14 cellular contexts compared by ENCODE assay signal in genomic region chrX:153476628-153477027, GRCh38. TPM values are rescaled to one million over a fixed set of nuclear protein-coding genes. Genes with fewer than 3 reads are reported as not detected.
DNase-seq lines count a peak whose midpoint lies in the region; ATAC-seq and TF ChIP-seq lines count a peak whose summit lies in the region.
"Had no signal": no experiment of that assay in that cellular context is flagged by ENCODE, and none has a peak within 500 bp of the region (broad histone marks: within the 10 kb centered on the region; RNA-seq: fewer than 3 reads in every experiment).

No MANE protein-coding gene starts in this region.

- no peaks in the 10 kb centered on the region for H3K27me3 Mint-ChIP-seq in activated naive CD8-positive, alpha-beta T cell treated with anti-CD3 and anti-CD28 coated beads for 36 hours
- H3K27me3 Mint-ChIP-seq: activated CD4-positive, alpha-beta memory T cell treated with anti-CD3 and anti-CD28 coated beads for 36 hours had no signal

- H3K4me1 ChIP-seq in GM23248 (ENCODE audit: insufficient read depth), result peaks cover 28% of the 10 kb centered on the region
- H3K4me1 ChIP-seq in ascending aorta, result peaks cover 4 to 30% of the 10 kb centered on the region in 2 donors
- peaks cover 6% of the 10 kb centered on the region for H3K4me1 ChIP-seq in right cardiac atrium (ENCODE audit: control insufficient read depth, insufficient read depth, low read length)
- H3K4me1 ChIP-seq in spleen, result peaks cover 0 to 15% (median 8%) of the 10 kb centered on the region in 6 donors

- H3K4me3 ChIP-seq in GM23248 (peak overlapping the region; percentile 18; the same call in 1 of the 2 replicates), ascending aorta (no peak overlapping the region), right cardiac atrium (ENCODE audit: low read length) (no peak overlapping the region), spleen (no peak overlapping the region)
- H3K4me3 ChIP-seq: cardiac muscle cell had no signal

- in situ Hi-C loops in GM23248 (cut with MboI), result no loop called here

- 0 out of 2 replicates have a peak, but pooled peaks cover 4% of the 10 kb centered on the region for H3F3A ChIP-seq in GM23248 (ENCODE audit: insufficient read depth)

- H3K4me3 Mint-ChIP-seq in activated naive CD8-positive, alpha-beta T cell treated with anti-CD3 and anti-CD28 coated beads for 36 hours, result no peak overlapping the region
- H3K4me3 Mint-ChIP-seq: activated CD4-positive, alpha-beta memory T cell treated with anti-CD3 and anti-CD28 coated beads for 36 hours had no signal

- H3K36me3 ChIP-seq in GM23248 (ENCODE audit: low read depth), result no peaks in the 10 kb centered on the region
- H3K36me3 ChIP-seq in ascending aorta, result no peaks in the 10 kb centered on the region
- no peaks in the 10 kb centered on the region for H3K36me3 ChIP-seq in spleen
- H3K36me3 ChIP-seq: cardiac muscle cell had no signal

- 0 to 7% methylated on average over 2 to 3 of the region's 8 CpGs for WGBS in GM23248 (ENCODE audit: low coverage in 1 of 2, low lambda C conversion rate in 2 of 2, missing lambda C conversion rate in 2 of 2), 2 experiments
- 24% methylated on average over 8 of the region's 8 CpGs for WGBS in right cardiac atrium
- 70 to 88% (median 76%) methylated on average over 1 to 8 of the region's 8 CpGs for WGBS in spleen, 5 donors

- H3K27ac Mint-ChIP-seq in activated naive CD8-positive, alpha-beta T cell treated with anti-CD3 and anti-CD28 coated beads for 36 hours, result no peak overlapping the region
- H3K27ac Mint-ChIP-seq: activated CD4-positive, alpha-beta memory T cell treated with anti-CD3 and anti-CD28 coated beads for 36 hours had no signal

- H3K9me3 Mint-ChIP-seq in activated naive CD8-positive, alpha-beta T cell treated with anti-CD3 and anti-CD28 coated beads for 36 hours, result no peaks in the 10 kb centered on the region
- H3K9me3 Mint-ChIP-seq: activated CD4-positive, alpha-beta memory T cell treated with anti-CD3 and anti-CD28 coated beads for 36 hours had no signal

- intact Hi-C loops in ascending aorta (cut with DNase I) (loop anchor here (10.0 kb wide), 1 partner anchor 898 kb away; the partner anchor contains the start of genes EMD and FLNA), right cardiac atrium (cut with DNase I) (no loop called here), spleen (cut with DNase I; ENCODE audit: low total_unique reads) (no loop called here)

- H3K9me3 ChIP-seq in GM23248 (ENCODE audit: low read depth) (no peaks in the 10 kb centered on the region), ascending aorta (no peaks in the 10 kb centered on the region), right cardiac atrium (ENCODE audit: control insufficient read depth, low read length) (no peaks in the 10 kb centered on the region), spleen (no peaks in the 10 kb centered on the region)

- no peaks in the 10 kb centered on the region for H3K36me3 Mint-ChIP-seq in activated naive CD8-positive, alpha-beta T cell treated with anti-CD3 and anti-CD28 coated beads for 36 hours
- H3K36me3 Mint-ChIP-seq: activated CD4-positive, alpha-beta memory T cell treated with anti-CD3 and anti-CD28 coated beads for 36 hours had no signal

- no peaks in the 10 kb centered on the region for H3K79me2 ChIP-seq in GM23248 (ENCODE audit: insufficient read depth)

- TF ChIP-seq CTCF in ascending aorta (IDR thresholded peaks at IDR 0.05), result no peak
- TF ChIP-seq CTCF in spleen (IDR thresholded peaks at IDR 0.05 in 8 of 11, conservative IDR thresholded peaks at IDR 0.05 in 3 of 11), result no peak

- no peaks in the 10 kb centered on the region for H3K27me3 ChIP-seq in GM23248 (replicated peaks; ENCODE audit: insufficient read depth)
- no peaks in the 10 kb centered on the region for H3K27me3 ChIP-seq in ascending aorta
- no peaks in the 10 kb centered on the region for H3K27me3 ChIP-seq in right cardiac atrium (ENCODE audit: control insufficient read depth, insufficient read depth)
- H3K27me3 ChIP-seq in spleen (replicated peaks in 1 of 7), result peaks cover 0 to 23% (median 0%) of the 10 kb centered on the region in 7 donors
- H3K27me3 ChIP-seq: cardiac muscle cell had no signal

- peak overlapping the region; percentile 77 for H3K27ac ChIP-seq in GM23248
- peak overlapping the region; percentile 80 to 94 for H3K27ac ChIP-seq in ascending aorta
- peak overlapping the region; percentile 87 for H3K27ac ChIP-seq in right cardiac atrium (ENCODE audit: low read length)
- H3K27ac ChIP-seq in spleen, result peak overlapping the region in 5 of 8 donors; percentile 15 to 59 (median 46)
- H3K27ac ChIP-seq: cardiac muscle cell had no signal

- no peak overlapping the region for H2AFZ ChIP-seq in GM23248

- no peaks in the 10 kb centered on the region for H3K4me1 Mint-ChIP-seq in activated naive CD8-positive, alpha-beta T cell treated with anti-CD3 and anti-CD28 coated beads for 36 hours

- H3K9me2 ChIP-seq in GM23248 (ENCODE audit: insufficient read depth), result no peaks in the 10 kb centered on the region

- peak; percentile 56 to 65 for ATAC-seq in right cardiac atrium

- peak overlapping the region; percentile 48 for H3K4me2 ChIP-seq in GM23248 (ENCODE audit: unreplicated experiment)

- DNase-seq in GM23248, result peak; percentile 39
- no peak for DNase-seq in ascending aorta (ENCODE audit: low spot score in 2 of 2)
- DNase-seq in right cardiac atrium, result peak; percentile 78 to 88 (median 87)
- DNase-seq in spleen, result no peak
- no peak for DNase-seq in stimulated activated CD4-positive, alpha-beta T cell treated with anti-CD3 and anti-CD28 coated beads, Interleukin-4, amount 100 ng/mL, for 1 hour
- no peak for DNase-seq in activated naive CD8-positive, alpha-beta T cell treated with anti-CD3 and anti-CD28 coated beads for 36 hours
- no peak for DNase-seq in NCI-H526 (lab: John Stamatoyannopoulos, UW)
- DNase-seq in GM03348 (ENCODE audit: low spot score), result no peak
- DNase-seq: activated CD4-positive, alpha-beta memory T cell treated with anti-CD3 and anti-CD28 coated beads for 36 hours; activated effector memory CD4-positive, alpha-beta T cell treated with anti-CD3 and anti-CD28 coated beads, Interleukin-2, amount 50 U/mL, for 16 hours; GF-D8; NCI-H2227 treated with DMSO at 0.1 percent for 48 hours; occipital lobe had no signal

- H3K9ac ChIP-seq in GM23248, result peak overlapping the region; percentile 54

- TF ChIP-seq POLR2A in spleen (IDR thresholded peaks at IDR 0.05), result no peak

- no peaks in the 10 kb centered on the region for H4K20me1 ChIP-seq in GM23248 (ENCODE audit: insufficient read depth)

RNA-seq across cellular contexts. Expression of gene HAUS7, which starts 6.3 kb away (rescaled TPM):
- 18.1 and 28.3 TPM in 2 replicates for total RNA-seq in GM23248 (2014; rRNA removed; shearing (Covaris generic))
- 17.3 and 24.5 TPM in 2 replicates for polyA plus RNA-seq in GM23248 (2016; fragmentation: Nextera tagmentation; extraction: Ambion mirVana)
- 22.5 TPM for total RNA-seq in ascending aorta
- 10 to 100 TPM; 14.5 to 18.3 (median 16.8) TPM for total RNA-seq in right cardiac atrium
- 17.3 TPM for polyA plus RNA-seq in right cardiac atrium
- total RNA-seq in spleen, result 10 to 100 TPM; 23.6 to 36.2 (median 33.2) TPM
- polyA plus RNA-seq in spleen, result 10 to 100 TPM; 36.6 to 83.7 (median 79.8) TPM
- 10 to 100 TPM; 66.4 to 67.2 TPM for total RNA-seq in activated naive CD8-positive, alpha-beta T cell treated with anti-CD3 and anti-CD28 coated beads for 36 hours

RNA-seq across cellular contexts. Expression of gene BGN, which starts 18.2 kb away (rescaled TPM):
- 115 and 129 TPM in 2 replicates for total RNA-seq in GM23248 (2014; rRNA removed; shearing (Covaris generic))
- polyA plus RNA-seq in GM23248 (2016; fragmentation: Nextera tagmentation; extraction: Ambion mirVana) (308 and 314 TPM in 2 replicates), right cardiac atrium (167 TPM), spleen (100 to 1,000 TPM in 1 of 3 donors, 10 to 100 TPM in 2; 37.1 to 109 (median 40.1) TPM)
- total RNA-seq in ascending aorta (1,387 TPM), right cardiac atrium (100 to 1,000 TPM; 173 to 244 (median 206) TPM), spleen (100 to 1,000 TPM; 180 to 370 (median 268) TPM)
- total RNA-seq in activated naive CD8-positive, alpha-beta T cell treated with anti-CD3 and anti-CD28 coated beads for 36 hours, result not detected
- total RNA-seq: activated CD4-positive, alpha-beta memory T cell treated with anti-CD3 and anti-CD28 coated beads for 36 hours had no signal

RNA-seq across cellular contexts. Expression of gene TREX2, which starts 30.8 kb away (rescaled TPM):
- 0.76 and 6.2 TPM in 2 replicates for total RNA-seq in GM23248 (2014; rRNA removed; shearing (Covaris generic))
- 0.24 and 0.25 TPM in 2 replicates for polyA plus RNA-seq in GM23248 (2016; fragmentation: Nextera tagmentation; extraction: Ambion mirVana)
- 0.21 TPM for total RNA-seq in ascending aorta
- under 1 TPM in 2 of 4 donors, not detected in 2; 0.28 to 0.91 TPM for total RNA-seq in right cardiac atrium
- polyA plus RNA-seq in right cardiac atrium, result 0.48 TPM
- 1 to 10 TPM; 1.2 to 6.4 (median 3.7) TPM for total RNA-seq in spleen
- 1 to 10 TPM; 1.1 to 1.8 (median 1.3) TPM for polyA plus RNA-seq in spleen
- total RNA-seq in activated naive CD8-positive, alpha-beta T cell treated with anti-CD3 and anti-CD28 coated beads for 36 hours, result 1 to 10 TPM; 1.8 to 2.1 TPM
- total RNA-seq: occipital lobe had no signal
- polyA plus RNA-seq: cardiac muscle cell had no signal

RNA-seq across cellular contexts. Expression of gene ATP2B3, which starts 40.8 kb away (rescaled TPM):
- not detected in 2 replicates for total RNA-seq in GM23248 (2014; rRNA removed; shearing (Covaris generic))
- polyA plus RNA-seq in GM23248 (2016; fragmentation: Nextera tagmentation; extraction: Ambion mirVana), result not detected in 2 replicates
- 0.32 TPM for total RNA-seq in ascending aorta
- not detected for total RNA-seq in right cardiac atrium
- polyA plus RNA-seq in right cardiac atrium, result under 0.01 TPM
- under 1 TPM in 2 of 7 donors, not detected in 5; 0.07 to 0.13 TPM for total RNA-seq in spleen
- polyA plus RNA-seq in spleen, result not detected
- not detected for total RNA-seq in activated naive CD8-positive, alpha-beta T cell treated with anti-CD3 and anti-CD28 coated beads for 36 hours
- total RNA-seq: activated CD4-positive, alpha-beta memory T cell treated with anti-CD3 and anti-CD28 coated beads for 36 hours had no signal

Comparison
In these comparisons a context has a peak if more than half of its experiments do, and no peak if none do; other contexts are left out.
1. DNase-seq: peak in GM23248 (single experiment) and right cardiac atrium (3 of 3); none in ascending aorta (0 of 2), spleen (single experiment), stimulated activated CD4-positive, alpha-beta T cell treated with anti-CD3 and anti-CD28 coated beads, Interleukin-4, amount 100 ng/mL, for 1 hour (single experiment), activated naive CD8-positive, alpha-beta T cell treated with anti-CD3 and anti-CD28 coated beads for 36 hours (single experiment), NCI-H526 (0 of 2) and GM03348 (single experiment).
2. RNA of gene BGN, which starts 18.2 kb away (total RNA-seq): 1,387 TPM in ascending aorta (single experiment), 180 to 370 TPM in spleen, 173 to 244 TPM in right cardiac atrium and 115 to 129 TPM in GM23248; not detected in activated naive CD8-positive, alpha-beta T cell treated with anti-CD3 and anti-CD28 coated beads for 36 hours; every median in the first group is over 100 times any median in the second.
3. Peak in every context shown above with its lines, with median percentiles within 50 percentile points of each other: H3K27ac ChIP-seq.